19 cellular contexts compared by ENCODE assay signal in genomic region chr17:46953191-46953590, GRCh38. TPM values are rescaled to one million over a fixed set of nuclear protein-coding genes. Genes with fewer than 3 reads are reported as not detected.
"Had no signal": no experiment of that assay in that cellular context is flagged by ENCODE, and none has a peak within 500 bp of the region (broad histone marks: within the 10 kb centered on the region; RNA-seq: fewer than 3 reads in every experiment).

No MANE protein-coding gene starts in this region.

RNA-seq across cellular contexts. Expression of gene RPRML, which starts 25.9 kb away (rescaled TPM):
- total RNA-seq: hepatocyte; kidney; kidney epithelial cell; left cardiac atrium; left colon; left lobe of liver; left lung; left ventricle myocardium inferior; liver; lower lobe of right lung; lung microvascular endothelial cell; mammary epithelial cell; mesenteric fat pad; mesothelial cell of epicardium; mononuclear cell; mucosa of gallbladder; naive thymus-derived CD4-positive, alpha-beta T cell had no signal
- polyA plus RNA-seq: hepatocyte; immature natural killer cell; keratinocyte; mammary epithelial cell; naive thymus-derived CD4-positive, alpha-beta T cell had no signal
